8 cellular contexts compared by ENCODE assay signal in the genomic region with DNA sequence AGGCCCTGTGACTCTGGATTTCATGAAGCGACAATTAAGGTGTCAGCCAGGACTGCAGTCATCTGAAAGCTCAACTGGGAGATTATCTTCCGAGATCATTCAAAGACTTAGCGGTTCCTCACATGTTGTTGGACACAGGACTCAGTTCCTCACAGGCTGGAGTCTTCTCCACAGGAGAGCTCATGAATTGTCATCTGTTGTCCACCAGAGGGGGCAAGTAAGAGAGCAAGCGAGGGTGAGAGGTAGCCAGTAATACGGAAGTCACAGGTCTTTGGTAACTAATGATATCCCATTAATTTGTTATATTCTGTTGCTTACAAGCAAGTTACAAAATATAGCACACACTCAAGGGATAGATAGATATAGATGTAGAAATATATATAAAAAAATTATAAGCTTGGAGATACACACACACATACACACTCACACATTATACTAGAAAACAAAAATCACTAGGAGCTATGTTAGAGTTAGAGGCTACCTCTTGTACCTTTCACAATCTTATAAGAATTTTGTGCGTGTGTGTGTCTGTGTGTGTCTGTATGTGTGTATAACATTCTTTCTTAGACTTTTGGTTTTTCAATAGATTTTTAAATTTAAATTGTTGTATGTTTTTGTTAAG.
DNase-seq lines count a peak whose midpoint lies in the region; ATAC-seq, FAIRE-seq and TF ChIP-seq lines count a peak whose summit lies in the region.

No MANE protein-coding gene starts in this region.

- H3K9me3 Mint-ChIP-seq in activated T-cell treated with anti-CD3 and anti-CD28 coated beads, Interleukin-2, amount 50 U/mL, for 4 hours: peaks cover 7% of the 10 kb centered on the region

- H3K4me1 ChIP-seq in A549: no peaks in the 10 kb centered on the region

- H3K27ac ChIP-seq in A549: no peak overlapping the region

- no peaks in the 10 kb centered on the region for H3K4me1 Mint-ChIP-seq in activated T-cell treated with anti-CD3 and anti-CD28 coated beads, Interleukin-2, amount 50 U/mL, for 4 hours (ENCODE audit: low read depth)

- in situ Hi-C loops in GM13977 (cut with MboI; ENCODE audit: low pct_unique_long_range_greater_than_20kb, low sequenced_read_pairs, unreplicated experiment): no loop called here

- DNase-seq in A549 (ENCODE audit: low read depth in 1 of 2, low spot score in 1 of 2) (peak; percentile 34 to 72), GM13977 (ENCODE audit: low spot score) (peak; percentile 34), NB4 (ENCODE audit: low read depth) (peak; percentile 60), amniotic epithelial cell (ENCODE audit: low read depth) (peak; percentile 66), lung microvascular endothelial cell (ENCODE audit: low read depth in 2 of 2) (peak; percentile 46 to 56)
- DNase-seq in stimulated activated CD4-positive, alpha-beta T cell treated with anti-CD3 and anti-CD28 coated beads, Interleukin-4, amount 100 ng/mL, for 4 hours: no peak
- DNase-seq in activated T-cell treated with anti-CD3 and anti-CD28 coated beads, Interleukin-2, amount 50 U/mL, for 4 hours: no peak

- FAIRE-seq in A549 (lab: Jason Lieb, UNC): no peak

- peak; percentile 54 to 62 for TF ChIP-seq RAD21 in A549 (conservative IDR thresholded peaks at IDR 0.05 in 1 of 2, IDR thresholded peaks at IDR 0.05 in 1 of 2)

- TF ChIP-seq POLR2A in A549 (IDR thresholded peaks at IDR 0.05; ENCODE audit: low read length) (no peak), NB4 (IDR thresholded peaks at IDR 0.05; ENCODE audit: extremely low read depth, insufficient read length) (no peak)

- WGBS in A549 (ENCODE audit: missing lambda C conversion rate): 48% methylated on average over 6 of the region's 6 CpGs

- POLR2A ChIA-PET in A549 (lab: Yijun Ruan, JAX): no interaction called here

- peak; percentile 90 to 97; a peak in 5 of 6 replicates for ATAC-seq in A549
- ATAC-seq in HG02763 (IDR thresholded peaks at IDR 0.05; ENCODE audit: unreplicated experiment): peak; percentile 91
- ATAC-seq in activated T-cell treated with anti-CD3 and anti-CD28 coated beads, Interleukin-2, amount 50 U/mL, for 4 hours: no peak

- TF ChIP-seq CTCF in A549 (IDR thresholded peaks at IDR 0.05): peak; percentile 57
- peak; percentile 70 for TF ChIP-seq CTCF in GM13977 (IDR thresholded peaks at IDR 0.05; ENCODE audit: extremely low read depth, insufficient read depth, missing control alignments)
- TF ChIP-seq CTCF in NB4 (IDR thresholded peaks at IDR 0.05; ENCODE audit: low read depth, low read length): peak; percentile 60

- H3K4me3 ChIP-seq in A549: no peak overlapping the region
- H3K4me3 ChIP-seq in NB4 (ENCODE audit: low read depth, low read length): no peak overlapping the region

- H3K4me2 ChIP-seq in A549: peak overlapping the region; percentile 11; the same call in 1 of the 3 replicates

- no peak overlapping the region for H3K4me3 Mint-ChIP-seq in activated T-cell treated with anti-CD3 and anti-CD28 coated beads, Interleukin-2, amount 50 U/mL, for 4 hours

- H3K27me3 Mint-ChIP-seq in activated T-cell treated with anti-CD3 and anti-CD28 coated beads, Interleukin-2, amount 50 U/mL, for 4 hours (ENCODE audit: low read depth): no peaks in the 10 kb centered on the region

- no peak for TF ChIP-seq EP300 in A549 (IDR thresholded peaks at IDR 0.05)

- CTCF ChIA-PET in A549 (lab: Yijun Ruan, JAX): interaction anchor here (0.7 to 1.4 kb wide), 8 partner anchors 8 to 247 kb away, joined by 3 to 6 read pairs (median 4); no protein-coding TSS in a partner anchor

- H3K36me3 Mint-ChIP-seq in activated T-cell treated with anti-CD3 and anti-CD28 coated beads, Interleukin-2, amount 50 U/mL, for 4 hours (ENCODE audit: insufficient read depth): no peaks in the 10 kb centered on the region

- no peaks in the 10 kb centered on the region for H3K9me3 ChIP-seq in A549

TF ChIP-seq in A549, 52 proteins besides CTCF, POLR2A, EP300 and RAD21:
- TF ChIP-seq NR3C1 (IDR thresholded peaks at IDR 0.05) (no peak), SREBF2 (IDR thresholded peaks at IDR 0.05) (no peak), JUNB (IDR thresholded peaks at IDR 0.05) (no peak), SMC3 (IDR thresholded peaks at IDR 0.05) (peak; percentile 65)
- TF ChIP-seq, protein P1, sequence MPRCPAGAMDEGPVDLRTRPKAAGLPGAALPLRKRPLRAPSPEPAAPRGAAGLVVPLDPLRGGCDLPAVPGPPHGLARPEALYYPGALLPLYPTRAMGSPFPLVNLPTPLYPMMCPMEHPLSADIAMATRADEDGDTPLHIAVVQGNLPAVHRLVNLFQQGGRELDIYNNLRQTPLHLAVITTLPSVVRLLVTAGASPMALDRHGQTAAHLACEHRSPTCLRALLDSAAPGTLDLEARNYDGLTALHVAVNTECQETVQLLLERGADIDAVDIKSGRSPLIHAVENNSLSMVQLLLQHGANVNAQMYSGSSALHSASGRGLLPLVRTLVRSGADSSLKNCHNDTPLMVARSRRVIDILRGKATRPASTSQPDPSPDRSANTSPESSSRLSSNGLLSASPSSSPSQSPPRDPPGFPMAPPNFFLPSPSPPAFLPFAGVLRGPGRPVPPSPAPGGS (IDR thresholded peaks at IDR 0.05): no peak

Comparison
In these comparisons a context has a peak if more than half of its experiments do, and no peak if none do; other contexts are left out.
1. ATAC-seq: peak in A549 (2 of 2) and HG02763 (single experiment); none in activated T-cell treated with anti-CD3 and anti-CD28 coated beads, Interleukin-2, amount 50 U/mL, for 4 hours (0 of 2).
2. DNase-seq: peak in A549 (2 of 2), GM13977 (single experiment), NB4 (single experiment), amniotic epithelial cell (single experiment) and lung microvascular endothelial cell (2 of 2); none in stimulated activated CD4-positive, alpha-beta T cell treated with anti-CD3 and anti-CD28 coated beads, Interleukin-4, amount 100 ng/mL, for 4 hours (0 of 2) and activated T-cell treated with anti-CD3 and anti-CD28 coated beads, Interleukin-2, amount 50 U/mL, for 4 hours (single experiment).
3. Peak in every context shown above with its lines, with median percentiles within 50 percentile points of each other: CTCF ChIP-seq.